In genomic region chr1:235424092-235424491, GRCh38 we compare ENCODE assay signal across 22 cellular contexts. TPM values are rescaled to one million over a fixed set of nuclear protein-coding genes. Genes with fewer than 3 reads are reported as not detected.
A peak's percentile ranks its signal among the peaks of the same experiment; 100 is the strongest.
DNase-seq lines count a peak whose midpoint lies in the region; ATAC-seq and TF ChIP-seq lines count a peak whose summit lies in the region.
"Had no signal": no experiment of that assay in that cellular context is flagged by ENCODE, and none has a peak within 500 bp of the region (broad histone marks: within the 10 kb centered on the region; RNA-seq: fewer than 3 reads in every experiment).

No MANE protein-coding gene starts in this region.

- CTCF ChIA-PET in HEK293T (lab: Yijun Ruan, JAX): interaction anchor here (0.6 to 1.7 kb wide), 2 partner anchors 8 to 332 kb away, joined by 3 to 5 read pairs; no protein-coding TSS in a partner anchor

- no peak overlapping the region for H3K4me3 ChIP-seq in hepatocyte
- H3K4me3 ChIP-seq: left lung, uterus had no signal

- 87% methylated on average over 8 of the region's 8 CpGs for WGBS in hepatocyte (ENCODE audit: low lambda C conversion rate, missing lambda C conversion rate)

- no peaks in the 10 kb centered on the region for H3K36me3 ChIP-seq in hepatocyte (replicated peaks; ENCODE audit: insufficient read depth, low read depth)
- H3K36me3 ChIP-seq: uterus had no signal

- H3K36me3 Mint-ChIP-seq in activated T-cell treated with anti-CD3 and anti-CD28 coated beads, Interleukin-2, amount 50 U/mL, for 72 hours (ENCODE audit: insufficient read depth in 2 of 2): peaks cover 0 to 2% of the 10 kb centered on the region in 2 donors
- H3K36me3 Mint-ChIP-seq in activated T-cell treated with anti-CD3 and anti-CD28 coated beads, Interleukin-2, amount 50 U/mL, for 24 hours (ENCODE audit: low read depth): peaks cover 30% of the 10 kb centered on the region
- H3K36me3 Mint-ChIP-seq in central memory CD8-positive, alpha-beta T cell (ENCODE audit: insufficient read depth): peaks cover 5% of the 10 kb centered on the region
- H3K36me3 Mint-ChIP-seq in stimulated activated effector memory CD8-positive, alpha-beta T cell treated with anti-CD3 and anti-CD28 coated beads, Interleukin-12 subunit alpha, Interleukin-12 subunit beta, amount 100 ng/mL, for 72 hours: no peaks in the 10 kb centered on the region

- POLR2A ChIA-PET in HEK293T (lab: Yijun Ruan, JAX): interaction anchor here (1.2 to 1.4 kb wide), 2 partner anchors 96 to 263 kb away, joined by 4 read pairs; partner anchors contain the start of genes ARID4B, GGPS1 and RBM34

- peaks cover 4% of the 10 kb centered on the region for H3K79me2 ChIP-seq in hepatocyte

- peak in 1 of 2 donors; percentile 6 for DNase-seq in activated T-cell treated with anti-CD3 and anti-CD28 coated beads, Interleukin-2, amount 50 U/mL, for 72 hours
- no peak for DNase-seq in activated T-cell treated with anti-CD3 and anti-CD28 coated beads, Interleukin-2, amount 50 U/mL, for 24 hours
- DNase-seq in HEK293T (ENCODE audit: extremely low spot score) (no peak), hepatocyte (ENCODE audit: low spot score) (no peak)
- no peak for DNase-seq in central memory CD8-positive, alpha-beta T cell (ENCODE audit: low spot score in 2 of 2)
- no peak for DNase-seq in stimulated activated effector memory CD8-positive, alpha-beta T cell treated with anti-CD3 and anti-CD28 coated beads, Interleukin-12 subunit alpha, Interleukin-12 subunit beta, amount 100 ng/mL, for 72 hours (ENCODE audit: low spot score in 2 of 2)
- DNase-seq in central memory CD4-positive, alpha-beta T cell: no peak
- DNase-seq: activated T-cell treated with anti-CD3 and anti-CD28 coated beads, Interleukin-2, amount 50 U/mL, for 1 hour; DMS153; left lung; NCI-H1092; NCI-H1930; NCI-H524; uterus; WERI-Rb-1 had no signal

- H3K4me1 Mint-ChIP-seq in activated T-cell treated with anti-CD3 and anti-CD28 coated beads, Interleukin-2, amount 50 U/mL, for 72 hours (ENCODE audit: low read depth): peaks cover 16% of the 10 kb centered on the region
- H3K4me1 Mint-ChIP-seq in activated T-cell treated with anti-CD3 and anti-CD28 coated beads, Interleukin-2, amount 50 U/mL, for 24 hours (ENCODE audit: low read depth): peaks cover 19% of the 10 kb centered on the region
- H3K4me1 Mint-ChIP-seq in central memory CD8-positive, alpha-beta T cell: peaks cover 22% of the 10 kb centered on the region
- peaks cover 31% of the 10 kb centered on the region for H3K4me1 Mint-ChIP-seq in stimulated activated effector memory CD8-positive, alpha-beta T cell treated with anti-CD3 and anti-CD28 coated beads, Interleukin-12 subunit alpha, Interleukin-12 subunit beta, amount 100 ng/mL, for 72 hours

- H3K4me1 ChIP-seq in hepatocyte (ENCODE audit: insufficient read depth): no peaks in the 10 kb centered on the region
- H3K4me1 ChIP-seq: left lung, uterus had no signal

- no peak overlapping the region for H2AFZ ChIP-seq in hepatocyte

- H3K27me3 ChIP-seq in hepatocyte: no peaks in the 10 kb centered on the region
- H3K27me3 ChIP-seq: dorsolateral prefrontal cortex, left lung, uterus had no signal

- no peaks in the 10 kb centered on the region for H3K9me3 ChIP-seq in hepatocyte (ENCODE audit: low read depth)
- H3K9me3 ChIP-seq: left lung, uterus had no signal

- peak; percentile 52 to 77 for ATAC-seq in activated T-cell treated with anti-CD3 and anti-CD28 coated beads, Interleukin-2, amount 50 U/mL, for 72 hours (replicated peaks in 1 of 2)
- no peak for ATAC-seq in central memory CD8-positive, alpha-beta T cell (replicated peaks; ENCODE audit: extremely low read depth, poor library complexity, severe bottlenecking)
- ATAC-seq in stimulated activated effector memory CD8-positive, alpha-beta T cell treated with anti-CD3 and anti-CD28 coated beads, Interleukin-12 subunit alpha, Interleukin-12 subunit beta, amount 100 ng/mL, for 72 hours: peak; percentile 55
- no peak for ATAC-seq in GM21786 (IDR thresholded peaks at IDR 0.05; ENCODE audit: unreplicated experiment)
- ATAC-seq: left lung, sciatic nerve had no signal

- H3K4me2 ChIP-seq in hepatocyte: no peak overlapping the region

- no peaks in the 10 kb centered on the region for H3K9me2 ChIP-seq in hepatocyte (replicated peaks; ENCODE audit: insufficient read depth)

- H3K27ac Mint-ChIP-seq in activated T-cell treated with anti-CD3 and anti-CD28 coated beads, Interleukin-2, amount 50 U/mL, for 72 hours: no peak overlapping the region
- H3K27ac Mint-ChIP-seq in activated T-cell treated with anti-CD3 and anti-CD28 coated beads, Interleukin-2, amount 50 U/mL, for 24 hours: no peak overlapping the region
- H3K27ac Mint-ChIP-seq in central memory CD8-positive, alpha-beta T cell (ENCODE audit: low read depth): peak overlapping the region; percentile 80
- H3K27ac Mint-ChIP-seq in stimulated activated effector memory CD8-positive, alpha-beta T cell treated with anti-CD3 and anti-CD28 coated beads, Interleukin-12 subunit alpha, Interleukin-12 subunit beta, amount 100 ng/mL, for 72 hours: peak overlapping the region; percentile 70
- H3K27ac Mint-ChIP-seq: mesothelial cell of epicardium had no signal

- H3K27ac ChIP-seq in hepatocyte: no peak overlapping the region
- H3K27ac ChIP-seq: left lung, uterus, WERI-Rb-1 had no signal

- H3K4me3 Mint-ChIP-seq in activated T-cell treated with anti-CD3 and anti-CD28 coated beads, Interleukin-2, amount 50 U/mL, for 72 hours: peak overlapping the region in 1 of 2 donors; percentile 38
- no peak overlapping the region for H3K4me3 Mint-ChIP-seq in activated T-cell treated with anti-CD3 and anti-CD28 coated beads, Interleukin-2, amount 50 U/mL, for 24 hours
- no peak overlapping the region for H3K4me3 Mint-ChIP-seq in central memory CD8-positive, alpha-beta T cell
- H3K4me3 Mint-ChIP-seq in stimulated activated effector memory CD8-positive, alpha-beta T cell treated with anti-CD3 and anti-CD28 coated beads, Interleukin-12 subunit alpha, Interleukin-12 subunit beta, amount 100 ng/mL, for 72 hours: no peak overlapping the region
- H3K4me3 Mint-ChIP-seq: activated naive CD4-positive, alpha-beta T cell treated with anti-CD3 and anti-CD28 coated beads, Interleukin-2, amount 50 U/mL, for 24 hours; mesothelial cell of epicardium; neural crest cell; T-helper 1 cell treated with Interleukin-12 subunit alpha and Interleukin-12 subunit beta and Interleukin-4 antibody, amounts not matched to agents 30 μg/mL and 1 μg/mL, for 36 hours had no signal

- no peaks in the 10 kb centered on the region for H4K20me1 ChIP-seq in hepatocyte (ENCODE audit: insufficient read depth, poor library complexity, severe bottlenecking)

- H3K27me3 Mint-ChIP-seq in activated T-cell treated with anti-CD3 and anti-CD28 coated beads, Interleukin-2, amount 50 U/mL, for 72 hours (ENCODE audit: low read depth): no peaks in the 10 kb centered on the region
- no peaks in the 10 kb centered on the region for H3K27me3 Mint-ChIP-seq in activated T-cell treated with anti-CD3 and anti-CD28 coated beads, Interleukin-2, amount 50 U/mL, for 24 hours
- no peaks in the 10 kb centered on the region for H3K27me3 Mint-ChIP-seq in central memory CD8-positive, alpha-beta T cell
- H3K27me3 Mint-ChIP-seq: activated naive CD4-positive, alpha-beta T cell treated with anti-CD3 and anti-CD28 coated beads, Interleukin-2, amount 50 U/mL, for 24 hours had no signal

- no peaks in the 10 kb centered on the region for H3K9me3 Mint-ChIP-seq in activated T-cell treated with anti-CD3 and anti-CD28 coated beads, Interleukin-2, amount 50 U/mL, for 72 hours
- H3K9me3 Mint-ChIP-seq in activated T-cell treated with anti-CD3 and anti-CD28 coated beads, Interleukin-2, amount 50 U/mL, for 24 hours: no peaks in the 10 kb centered on the region
- H3K9me3 Mint-ChIP-seq in central memory CD8-positive, alpha-beta T cell: no peaks in the 10 kb centered on the region
- no peaks in the 10 kb centered on the region for H3K9me3 Mint-ChIP-seq in stimulated activated effector memory CD8-positive, alpha-beta T cell treated with anti-CD3 and anti-CD28 coated beads, Interleukin-12 subunit alpha, Interleukin-12 subunit beta, amount 100 ng/mL, for 72 hours
- H3K9me3 Mint-ChIP-seq: activated naive CD4-positive, alpha-beta T cell treated with anti-CD3 and anti-CD28 coated beads, Interleukin-2, amount 50 U/mL, for 24 hours; mesothelial cell of epicardium; neural crest cell; T-helper 1 cell treated with Interleukin-12 subunit alpha and Interleukin-12 subunit beta and Interleukin-4 antibody, amounts not matched to agents 30 μg/mL and 1 μg/mL, for 36 hours had no signal

- TF ChIP-seq CTCF in hepatocyte (IDR thresholded peaks at IDR 0.05; ENCODE audit: poor library complexity): no peak

TF ChIP-seq in HEK293T, 16 proteins besides CTCF, POLR2A, EP300 and RAD21:
- TF ChIP-seq LEF1 (IDR thresholded peaks at IDR 0.05; ENCODE audit: borderline replicate concordance): no peak
- peak; percentile 53; the same call in 1 of the 2 replicates for TF ChIP-seq ZNF384 (IDR thresholded peaks at IDR 0.05)
TF ChIP-seq in HEK293T: peak in this region for 1.

RNA-seq across cellular contexts. Expression of gene TBCE, which starts 56.9 kb away (rescaled TPM):
- total RNA-seq in activated T-cell treated with anti-CD3 and anti-CD28 coated beads, Interleukin-2, amount 50 U/mL, for 72 hours: 10 to 100 TPM; 27.7 to 37.3 TPM
- 17.4 and 21.5 TPM in 2 replicates for total RNA-seq in hepatocyte
- 42.4 and 43.9 TPM in 2 replicates for polyA plus RNA-seq in hepatocyte

Comparison
In these comparisons a context has a peak if more than half of its experiments do, and no peak if none do; other contexts are left out.
1. ATAC-seq: peak in activated T-cell treated with anti-CD3 and anti-CD28 coated beads, Interleukin-2, amount 50 U/mL, for 72 hours (2 of 2) and stimulated activated effector memory CD8-positive, alpha-beta T cell treated with anti-CD3 and anti-CD28 coated beads, Interleukin-12 subunit alpha, Interleukin-12 subunit beta, amount 100 ng/mL, for 72 hours (single experiment); none in central memory CD8-positive, alpha-beta T cell (single experiment) and GM21786 (single experiment).
2. H3K27ac Mint-ChIP-seq: peak in central memory CD8-positive, alpha-beta T cell (single experiment) and stimulated activated effector memory CD8-positive, alpha-beta T cell treated with anti-CD3 and anti-CD28 coated beads, Interleukin-12 subunit alpha, Interleukin-12 subunit beta, amount 100 ng/mL, for 72 hours (single experiment); none in activated T-cell treated with anti-CD3 and anti-CD28 coated beads, Interleukin-2, amount 50 U/mL, for 72 hours (single experiment) and activated T-cell treated with anti-CD3 and anti-CD28 coated beads, Interleukin-2, amount 50 U/mL, for 24 hours (single experiment).